In the genomic region with DNA sequence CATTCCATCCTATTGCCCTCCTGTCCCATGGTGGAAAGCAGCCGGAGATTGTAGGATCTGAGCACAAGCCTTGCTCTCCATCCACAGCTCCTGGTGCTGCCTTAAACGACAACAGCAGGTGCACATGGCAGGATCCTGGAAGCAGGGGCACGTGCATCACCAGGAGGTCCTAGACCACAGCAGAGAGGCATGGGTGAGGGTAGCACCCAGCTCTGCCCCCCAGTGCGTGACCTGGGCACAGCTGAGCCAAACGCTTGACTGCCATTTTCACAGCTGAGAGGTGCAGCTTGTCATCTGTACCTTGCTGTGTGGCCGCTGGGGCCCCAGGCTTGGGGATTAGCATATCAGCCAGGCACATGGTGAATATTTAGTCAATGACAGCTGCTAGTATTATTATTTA, we compare ENCODE assay signal across 23 cellular contexts.
"Had no signal": no experiment of that assay in that cellular context is flagged by ENCODE, and none has a peak within 500 bp of the region (broad histone marks: within the 10 kb centered on the region; RNA-seq: fewer than 3 reads in every experiment).

No MANE protein-coding gene starts in this region.

- H3K36me3 Mint-ChIP-seq: mesothelial cell of epicardium; naive thymus-derived CD4-positive, alpha-beta T cell; natural killer cell treated with Interleukin-12 subunit alpha and Interleukin-12 subunit beta and Interleukin-15 and Interleukin-18, amount 100 ng/mL, for 72 hours; stimulated activated effector memory CD8-positive, alpha-beta T cell treated with anti-CD3 and anti-CD28 coated beads, Interleukin-12 subunit alpha, Interleukin-12 subunit beta, amount 100 ng/mL, for 72 hours had no signal

- H3K27ac Mint-ChIP-seq: mesothelial cell of epicardium; naive thymus-derived CD4-positive, alpha-beta T cell; natural killer cell treated with Interleukin-12 subunit alpha and Interleukin-12 subunit beta and Interleukin-15 and Interleukin-18, amount 100 ng/mL, for 72 hours; stimulated activated effector memory CD8-positive, alpha-beta T cell treated with anti-CD3 and anti-CD28 coated beads, Interleukin-12 subunit alpha, Interleukin-12 subunit beta, amount 100 ng/mL, for 72 hours; stimulated activated naive CD8-positive, alpha-beta T cell treated with anti-CD3 and anti-CD28 coated beads, Interleukin-15, Interleukin-2, amounts not matched to agents 100 ng/mL and 50 ng/mL, for 24 hours had no signal

- H3K27me3 ChIP-seq: pancreas had no signal

- H3K4me3 ChIP-seq: heart right ventricle, hepatocyte, left lung, lower lobe of right lung, pancreas, prostate gland, skin epidermis, suprapubic skin, thoracic aorta, tibial artery, upper lobe of right lung had no signal

- H3K4me1 ChIP-seq: left lung, lower lobe of right lung, pancreas, prostate gland, suprapubic skin, tibial artery, upper lobe of right lung had no signal

- H3K4me3 Mint-ChIP-seq: naive thymus-derived CD4-positive, alpha-beta T cell; natural killer cell treated with Interleukin-12 subunit alpha and Interleukin-12 subunit beta and Interleukin-15 and Interleukin-18, amount 100 ng/mL, for 72 hours; stimulated activated effector memory CD8-positive, alpha-beta T cell treated with anti-CD3 and anti-CD28 coated beads, Interleukin-12 subunit alpha, Interleukin-12 subunit beta, amount 100 ng/mL, for 72 hours; stimulated activated naive CD8-positive, alpha-beta T cell treated with anti-CD3 and anti-CD28 coated beads, Interleukin-15, Interleukin-2, amounts not matched to agents 100 ng/mL and 50 ng/mL, for 24 hours had no signal

- H3K36me3 ChIP-seq: heart right ventricle, left lung, lower lobe of right lung, pancreas, prostate gland, suprapubic skin, thoracic aorta, tibial artery, upper lobe of right lung had no signal

- DNase-seq: heart right ventricle; islet precursor cell; left colon; left lung; lower lobe of right lung; mammary epithelial cell; mesenchymal stem cell; naive thymus-derived CD4-positive, alpha-beta T cell; pancreas; stimulated activated CD4-positive, alpha-beta T cell treated with anti-CD3 and anti-CD28 coated beads, Interleukin-4, amount 100 ng/mL, for 24 hours; stimulated activated naive CD4-positive, alpha-beta T cell; tibial artery; upper lobe of right lung had no signal

- H3K9me3 ChIP-seq: heart right ventricle, left lung, lower lobe of right lung, pancreas, prostate gland, suprapubic skin, thoracic aorta, tibial artery, upper lobe of right lung had no signal

- ATAC-seq: heart right ventricle; left colon; left lung; naive thymus-derived CD4-positive, alpha-beta T cell; natural killer cell treated with Interleukin-12 subunit alpha and Interleukin-12 subunit beta and Interleukin-15 and Interleukin-18, amount 100 ng/mL, for 72 hours; pancreas; sciatic nerve; stimulated activated effector memory CD8-positive, alpha-beta T cell treated with anti-CD3 and anti-CD28 coated beads, Interleukin-12 subunit alpha, Interleukin-12 subunit beta, amount 100 ng/mL, for 72 hours; upper lobe of right lung had no signal

- H3K27ac ChIP-seq: heart right ventricle, hepatocyte, left lung, lower lobe of right lung, pancreas, prostate gland, skin epidermis, suprapubic skin, thoracic aorta, tibial artery, upper lobe of right lung had no signal

- H3K4me1 Mint-ChIP-seq: stimulated activated effector memory CD8-positive, alpha-beta T cell treated with anti-CD3 and anti-CD28 coated beads, Interleukin-12 subunit alpha, Interleukin-12 subunit beta, amount 100 ng/mL, for 72 hours had no signal

- H3K9me3 Mint-ChIP-seq: mesothelial cell of epicardium; natural killer cell treated with Interleukin-12 subunit alpha and Interleukin-12 subunit beta and Interleukin-15 and Interleukin-18, amount 100 ng/mL, for 72 hours; stimulated activated naive CD8-positive, alpha-beta T cell treated with anti-CD3 and anti-CD28 coated beads, Interleukin-15, Interleukin-2, amounts not matched to agents 100 ng/mL and 50 ng/mL, for 24 hours had no signal
